In the genomic region with DNA sequence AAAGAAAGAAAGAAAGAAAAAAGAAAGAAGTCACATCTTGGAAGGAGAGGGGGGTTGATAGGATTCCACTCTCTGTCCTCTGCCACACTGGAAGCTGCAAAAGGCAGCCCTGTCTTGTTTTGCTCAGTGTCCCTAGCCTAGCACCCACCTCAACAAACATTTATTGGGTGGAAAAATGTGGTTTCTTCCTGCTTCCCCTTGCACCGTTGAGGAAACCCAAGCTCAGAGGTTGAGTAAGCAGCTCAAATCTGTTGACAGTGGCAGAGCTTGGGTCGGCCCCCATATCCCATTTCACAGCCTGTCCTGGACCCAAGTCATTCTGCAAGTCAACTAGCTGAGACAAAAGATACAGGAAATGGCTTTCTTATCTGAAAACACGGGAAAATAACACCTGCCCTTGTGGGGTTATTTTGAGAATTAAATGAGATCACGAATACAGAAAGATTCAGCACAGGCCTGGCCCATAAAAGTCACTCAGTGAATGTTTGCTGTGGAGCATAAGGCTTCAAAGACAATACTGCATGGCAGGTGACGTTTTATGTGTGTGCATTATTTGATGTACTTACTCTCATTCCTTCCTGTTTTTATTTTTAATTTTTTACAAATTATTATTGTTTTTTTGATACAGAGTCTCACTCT, we compare ENCODE assay signal across 2 cellular contexts.
TF ChIP-seq lines count a peak whose summit lies in the region.

No MANE protein-coding gene starts in this region.

TF ChIP-seq in GM12878, 131 proteins besides CTCF, POLR2A, EP300 and RAD21 (continued from another document):
- TF ChIP-seq PAX5 (IDR thresholded peaks at IDR 0.05; ENCODE audit: borderline replicate concordance, low read depth, low read length) (0 out of 2 replicates have a peak, but pooled peaks have one; percentile 11), EED (IDR thresholded peaks at IDR 0.05; ENCODE audit: low read depth) (peak; percentile 70), FOS (IDR thresholded peaks at IDR 0.05; ENCODE audit: borderline replicate concordance, extremely low read depth, insufficient read length) (no peak), IKZF2 (IDR thresholded peaks at IDR 0.05) (peak; percentile 63 to 73), DPF2 (IDR thresholded peaks at IDR 0.05) (peak; percentile 25; the same call in 1 of the 2 replicates), YY1 (IDR thresholded peaks at IDR 0.05; ENCODE audit: low read depth, low read length) (0 out of 2 replicates have a peak, but pooled peaks have one; percentile 17), RUNX3 (IDR thresholded peaks at IDR 0.05; ENCODE audit: low read length) (peak; percentile 43), JUNB (IDR thresholded peaks at IDR 0.05) (0 out of 2 replicates have a peak, but pooled peaks have one; percentile 26), IKZF1 (conservative IDR thresholded peaks at IDR 0.05) (peak; percentile 55; the same call in 1 of the 2 replicates), ESRRA (IDR thresholded peaks at IDR 0.05; ENCODE audit: low read length) (no peak)
- TF ChIP-seq, protein P1, sequence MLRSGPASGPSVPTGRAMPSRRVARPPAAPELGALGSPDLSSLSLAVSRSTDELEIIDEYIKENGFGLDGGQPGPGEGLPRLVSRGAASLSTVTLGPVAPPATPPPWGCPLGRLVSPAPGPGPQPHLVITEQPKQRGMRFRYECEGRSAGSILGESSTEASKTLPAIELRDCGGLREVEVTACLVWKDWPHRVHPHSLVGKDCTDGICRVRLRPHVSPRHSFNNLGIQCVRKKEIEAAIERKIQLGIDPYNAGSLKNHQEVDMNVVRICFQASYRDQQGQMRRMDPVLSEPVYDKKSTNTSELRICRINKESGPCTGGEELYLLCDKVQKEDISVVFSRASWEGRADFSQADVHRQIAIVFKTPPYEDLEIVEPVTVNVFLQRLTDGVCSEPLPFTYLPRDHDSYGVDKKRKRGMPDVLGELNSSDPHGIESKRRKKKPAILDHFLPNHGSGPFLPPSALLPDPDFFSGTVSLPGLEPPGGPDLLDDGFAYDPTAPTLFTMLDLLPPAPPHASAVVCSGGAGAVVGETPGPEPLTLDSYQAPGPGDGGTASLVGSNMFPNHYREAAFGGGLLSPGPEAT (IDR thresholded peaks at IDR 0.05; ENCODE audit: low read depth): peak; percentile 45; the same call in 1 of the 2 replicates
- TF ChIP-seq, protein P2, sequence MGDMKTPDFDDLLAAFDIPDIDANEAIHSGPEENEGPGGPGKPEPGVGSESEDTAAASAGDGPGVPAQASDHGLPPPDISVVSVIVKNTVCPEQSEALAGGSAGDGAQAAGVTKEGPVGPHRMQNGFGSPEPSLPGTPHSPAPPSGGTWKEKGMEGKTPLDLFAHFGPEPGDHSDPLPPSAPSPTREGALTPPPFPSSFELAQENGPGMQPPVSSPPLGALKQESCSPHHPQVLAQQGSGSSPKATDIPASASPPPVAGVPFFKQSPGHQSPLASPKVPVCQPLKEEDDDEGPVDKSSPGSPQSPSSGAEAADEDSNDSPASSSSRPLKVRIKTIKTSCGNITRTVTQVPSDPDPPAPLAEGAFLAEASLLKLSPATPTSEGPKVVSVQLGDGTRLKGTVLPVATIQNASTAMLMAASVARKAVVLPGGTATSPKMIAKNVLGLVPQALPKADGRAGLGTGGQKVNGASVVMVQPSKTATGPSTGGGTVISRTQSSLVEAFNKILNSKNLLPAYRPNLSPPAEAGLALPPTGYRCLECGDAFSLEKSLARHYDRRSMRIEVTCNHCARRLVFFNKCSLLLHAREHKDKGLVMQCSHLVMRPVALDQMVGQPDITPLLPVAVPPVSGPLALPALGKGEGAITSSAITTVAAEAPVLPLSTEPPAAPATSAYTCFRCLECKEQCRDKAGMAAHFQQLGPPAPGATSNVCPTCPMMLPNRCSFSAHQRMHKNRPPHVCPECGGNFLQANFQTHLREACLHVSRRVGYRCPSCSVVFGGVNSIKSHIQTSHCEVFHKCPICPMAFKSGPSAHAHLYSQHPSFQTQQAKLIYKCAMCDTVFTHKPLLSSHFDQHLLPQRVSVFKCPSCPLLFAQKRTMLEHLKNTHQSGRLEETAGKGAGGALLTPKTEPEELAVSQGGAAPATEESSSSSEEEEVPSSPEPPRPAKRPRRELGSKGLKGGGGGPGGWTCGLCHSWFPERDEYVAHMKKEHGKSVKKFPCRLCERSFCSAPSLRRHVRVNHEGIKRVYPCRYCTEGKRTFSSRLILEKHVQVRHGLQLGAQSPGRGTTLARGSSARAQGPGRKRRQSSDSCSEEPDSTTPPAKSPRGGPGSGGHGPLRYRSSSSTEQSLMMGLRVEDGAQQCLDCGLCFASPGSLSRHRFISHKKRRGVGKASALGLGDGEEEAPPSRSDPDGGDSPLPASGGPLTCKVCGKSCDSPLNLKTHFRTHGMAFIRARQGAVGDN (IDR thresholded peaks at IDR 0.05): 0 out of 2 replicates have a peak, but pooled peaks have one; percentile 23
- TF ChIP-seq, protein P3, sequence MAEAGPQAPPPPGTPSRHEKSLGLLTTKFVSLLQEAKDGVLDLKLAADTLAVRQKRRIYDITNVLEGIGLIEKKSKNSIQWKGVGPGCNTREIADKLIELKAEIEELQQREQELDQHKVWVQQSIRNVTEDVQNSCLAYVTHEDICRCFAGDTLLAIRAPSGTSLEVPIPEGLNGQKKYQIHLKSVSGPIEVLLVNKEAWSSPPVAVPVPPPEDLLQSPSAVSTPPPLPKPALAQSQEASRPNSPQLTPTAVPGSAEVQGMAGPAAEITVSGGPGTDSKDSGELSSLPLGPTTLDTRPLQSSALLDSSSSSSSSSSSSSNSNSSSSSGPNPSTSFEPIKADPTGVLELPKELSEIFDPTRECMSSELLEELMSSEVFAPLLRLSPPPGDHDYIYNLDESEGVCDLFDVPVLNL (IDR thresholded peaks at IDR 0.05; ENCODE audit: low read depth, low read length): no peak

TF ChIP-seq in HEK293T, 16 proteins besides CTCF, POLR2A, EP300 and RAD21 (continued from another document):
- TF ChIP-seq, protein P4, sequence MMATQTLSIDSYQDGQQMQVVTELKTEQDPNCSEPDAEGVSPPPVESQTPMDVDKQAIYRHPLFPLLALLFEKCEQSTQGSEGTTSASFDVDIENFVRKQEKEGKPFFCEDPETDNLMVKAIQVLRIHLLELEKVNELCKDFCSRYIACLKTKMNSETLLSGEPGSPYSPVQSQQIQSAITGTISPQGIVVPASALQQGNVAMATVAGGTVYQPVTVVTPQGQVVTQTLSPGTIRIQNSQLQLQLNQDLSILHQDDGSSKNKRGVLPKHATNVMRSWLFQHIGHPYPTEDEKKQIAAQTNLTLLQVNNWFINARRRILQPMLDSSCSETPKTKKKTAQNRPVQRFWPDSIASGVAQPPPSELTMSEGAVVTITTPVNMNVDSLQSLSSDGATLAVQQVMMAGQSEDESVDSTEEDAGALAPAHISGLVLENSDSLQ (IDR thresholded peaks at IDR 0.05): no peak
- TF ChIP-seq FOXK2 (IDR thresholded peaks at IDR 0.05): no peak
- no peak for TF ChIP-seq LEF1 (IDR thresholded peaks at IDR 0.05; ENCODE audit: borderline replicate concordance)
- TF ChIP-seq ARNT (IDR thresholded peaks at IDR 0.05): no peak
- no peak for TF ChIP-seq HDGF (IDR thresholded peaks at IDR 0.05; ENCODE audit: borderline replicate concordance)
- no peak for TF ChIP-seq ELF4 (IDR thresholded peaks at IDR 0.05)
- TF ChIP-seq SP1 (IDR thresholded peaks at IDR 0.05): no peak
- TF ChIP-seq TARDBP (IDR thresholded peaks at IDR 0.05): no peak
